13 cellular contexts compared by ENCODE assay signal in genomic region chr2:31475692-31476091, GRCh38.
DNase-seq lines count a peak whose midpoint lies in the region; ATAC-seq, FAIRE-seq and TF ChIP-seq lines count a peak whose summit lies in the region.
"Had no signal": no experiment of that assay in that cellular context is flagged by ENCODE, and none has a peak within 500 bp of the region (broad histone marks: within the 10 kb centered on the region; RNA-seq: fewer than 3 reads in every experiment).

No MANE protein-coding gene starts in this region.

- H3K79me2 ChIP-seq in keratinocyte (ENCODE audit: control insufficient read depth, insufficient read depth, low read length), result no peaks in the 10 kb centered on the region

- no peaks in the 10 kb centered on the region for H3K9me1 ChIP-seq in keratinocyte (ENCODE audit: control insufficient read depth, extremely low read depth, insufficient read depth, low read length)

- no peaks in the 10 kb centered on the region for H3K4me1 Mint-ChIP-seq in endodermal cell
- H3K4me1 Mint-ChIP-seq: WTC11 had no signal

- H3K27me3 ChIP-seq in keratinocyte (ENCODE audit: control insufficient read depth, extremely low read depth, insufficient read depth, low read length), result no peaks in the 10 kb centered on the region
- no peaks in the 10 kb centered on the region for H3K27me3 ChIP-seq in endodermal cell (ENCODE audit: control insufficient read depth, insufficient read depth, low read length, poor library complexity, severe bottlenecking)
- H3K27me3 ChIP-seq: neutrophil had no signal

- WGBS in endodermal cell (ENCODE audit: insufficient coverage in 1 of 2, insufficient read length in 1 of 2), 2 experiments, result 66% methylated on average over 1 of the region's 1 CpG; no CpG with 5 or more reads in 1 of the 2 experiments

- DNase-seq in AG08395 (ENCODE audit: low spot score), result peak; percentile 69
- peak; percentile 80 for DNase-seq in HT1080 (ENCODE audit: low read depth)
- peak; percentile 5 for DNase-seq in choroid plexus epithelial cell (ENCODE audit: low read depth)
- DNase-seq in keratinocyte (ENCODE audit: low read depth, low spot score), result no peak
- no peak for DNase-seq in endodermal cell
- DNase-seq in GM19240 (ENCODE audit: insufficient read length, low spot score), result no peak
- DNase-seq: activated naive CD4-positive, alpha-beta T cell treated with Interleukin-2 at 50 U/mL for 16 hours; substantia nigra; SW 1271 had no signal

- H3K4me2 ChIP-seq in keratinocyte (ENCODE audit: control insufficient read depth, extremely low read depth, insufficient read depth, low read depth, low read length), result no peak overlapping the region

- H3K27ac Mint-ChIP-seq in endodermal cell, result no peak overlapping the region
- H3K27ac Mint-ChIP-seq: WTC11 had no signal

- TF ChIP-seq CTCF in choroid plexus epithelial cell (conservative IDR thresholded peaks at IDR 0.05; ENCODE audit: low read depth, low read length), result no peak
- no peak for TF ChIP-seq CTCF in keratinocyte (optimal IDR thresholded peaks at IDR 0.05 in 1 of 3, IDR thresholded peaks at IDR 0.05 in 1 of 3, conservative IDR thresholded peaks at IDR 0.05 in 1 of 3; ENCODE audit: extremely low read depth in 1 of 3, insufficient read depth in 2 of 3, low read length in 3 of 3)
- TF ChIP-seq CTCF in endodermal cell (conservative IDR thresholded peaks at IDR 0.05), result no peak

- H3K27ac ChIP-seq in keratinocyte (ENCODE audit: control insufficient read depth, insufficient read depth, low read length) (no peak overlapping the region), endodermal cell (ENCODE audit: low read depth, low read length) (no peak overlapping the region)
- H3K27ac ChIP-seq: neutrophil had no signal

- no peak overlapping the region for H3K9ac ChIP-seq in keratinocyte (ENCODE audit: control insufficient read depth, extremely low read depth, insufficient read depth, low read length)
- H3K9ac ChIP-seq in endodermal cell (ENCODE audit: extremely low read depth, low read length, poor library complexity, severe bottlenecking), result no peak overlapping the region

- H3K36me3 Mint-ChIP-seq in endodermal cell (ENCODE audit: low read depth), result no peaks in the 10 kb centered on the region

- H4K20me1 ChIP-seq in keratinocyte (ENCODE audit: control insufficient read depth, extremely low read depth, insufficient read depth, low read length), result no peaks in the 10 kb centered on the region

- dilution Hi-C loops in keratinocyte (cut with MboI; ENCODE audit: extremely low pct_ligation_motif_present, low sequenced_read_pairs), result no loop called here

- H3K4me3 ChIP-seq in choroid plexus epithelial cell (ENCODE audit: low read depth, low read length), result no peak overlapping the region
- no peak overlapping the region for H3K4me3 ChIP-seq in keratinocyte (ENCODE audit: control insufficient read depth in 2 of 3, extremely low read depth in 1 of 3, insufficient read depth in 2 of 3, low read depth in 1 of 3, low read length in 3 of 3)
- H3K4me3 ChIP-seq in endodermal cell (ENCODE audit: low read length), result no peak overlapping the region

- H3K4me3 Mint-ChIP-seq in endodermal cell, result no peak overlapping the region
- H3K4me3 Mint-ChIP-seq: WTC11 had no signal

- no peaks in the 10 kb centered on the region for H3K9me3 Mint-ChIP-seq in endodermal cell

- no peak overlapping the region for H2AFZ ChIP-seq in keratinocyte (ENCODE audit: control insufficient read depth, low read length)

- FAIRE-seq in keratinocyte (lab: Jason Lieb, UNC), result peak; percentile 91

- H3K9me3 ChIP-seq in keratinocyte (ENCODE audit: control insufficient read depth, low read depth, low read length) (no peaks in the 10 kb centered on the region), endodermal cell (ENCODE audit: control insufficient read depth, low read length) (no peaks in the 10 kb centered on the region)
- H3K9me3 ChIP-seq: neutrophil had no signal

- TF ChIP-seq POLR2A in GM18505 (IDR thresholded peaks at IDR 0.05; ENCODE audit: borderline replicate concordance, extremely low read depth, insufficient read depth, insufficient read length), result no peak

- H3K36me3 ChIP-seq in keratinocyte (ENCODE audit: control insufficient read depth in 2 of 2, extremely low read depth in 1 of 2, insufficient read depth in 2 of 2, low read length in 2 of 2) (no peaks in the 10 kb centered on the region), endodermal cell (ENCODE audit: control insufficient read depth, insufficient read depth, low read length) (no peaks in the 10 kb centered on the region)
- H3K36me3 ChIP-seq: neutrophil had no signal

- ATAC-seq in HG03469 (IDR thresholded peaks at IDR 0.05; ENCODE audit: unreplicated experiment) (no peak), GM18505 (IDR thresholded peaks at IDR 0.05; ENCODE audit: unreplicated experiment) (no peak)
- ATAC-seq: WTC11 had no signal

- no peaks in the 10 kb centered on the region for H3K27me3 Mint-ChIP-seq in endodermal cell (ENCODE audit: insufficient read depth)

- H3K4me1 ChIP-seq in keratinocyte (ENCODE audit: control insufficient read depth, extremely low read depth, insufficient read depth, low read length) (peaks cover 6% of the 10 kb centered on the region), endodermal cell (ENCODE audit: control insufficient read depth, insufficient read depth, low read length) (no peaks in the 10 kb centered on the region)

Comparison
In these comparisons a context has a peak if more than half of its experiments do, and no peak if none do; other contexts are left out.
1. DNase-seq: peak in AG08395 (single experiment), HT1080 (single experiment) and choroid plexus epithelial cell (single experiment); none in keratinocyte (single experiment), endodermal cell (single experiment) and GM19240 (single experiment).